Comparison of ENCODE assay signal across 2 cellular contexts in the genomic region with DNA sequence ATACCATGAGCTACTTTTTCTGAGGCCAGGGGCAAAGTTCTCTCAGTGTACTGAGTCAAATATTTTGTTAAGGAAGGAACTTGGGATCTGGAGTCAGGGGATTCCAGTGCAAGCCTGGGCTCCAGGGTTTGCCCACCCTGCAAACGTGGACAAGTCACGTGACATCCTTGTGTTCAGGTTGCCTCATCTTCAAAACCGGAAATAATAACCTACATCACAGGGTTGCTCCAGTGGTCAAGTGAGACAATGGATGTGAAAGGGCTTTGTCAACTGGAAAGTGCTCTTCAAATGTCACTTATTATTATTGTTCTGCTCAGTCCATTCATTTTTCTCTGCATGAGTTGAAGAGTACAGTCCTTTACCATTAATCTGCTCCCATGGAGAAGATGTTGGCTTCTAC.
TF ChIP-seq lines count a peak whose summit lies in the region.

No MANE protein-coding gene starts in this region.

TF ChIP-seq in HepG2, 621 proteins besides CTCF, POLR2A, EP300 and RAD21 (continues in another document):
- TF ChIP-seq, protein P1, sequence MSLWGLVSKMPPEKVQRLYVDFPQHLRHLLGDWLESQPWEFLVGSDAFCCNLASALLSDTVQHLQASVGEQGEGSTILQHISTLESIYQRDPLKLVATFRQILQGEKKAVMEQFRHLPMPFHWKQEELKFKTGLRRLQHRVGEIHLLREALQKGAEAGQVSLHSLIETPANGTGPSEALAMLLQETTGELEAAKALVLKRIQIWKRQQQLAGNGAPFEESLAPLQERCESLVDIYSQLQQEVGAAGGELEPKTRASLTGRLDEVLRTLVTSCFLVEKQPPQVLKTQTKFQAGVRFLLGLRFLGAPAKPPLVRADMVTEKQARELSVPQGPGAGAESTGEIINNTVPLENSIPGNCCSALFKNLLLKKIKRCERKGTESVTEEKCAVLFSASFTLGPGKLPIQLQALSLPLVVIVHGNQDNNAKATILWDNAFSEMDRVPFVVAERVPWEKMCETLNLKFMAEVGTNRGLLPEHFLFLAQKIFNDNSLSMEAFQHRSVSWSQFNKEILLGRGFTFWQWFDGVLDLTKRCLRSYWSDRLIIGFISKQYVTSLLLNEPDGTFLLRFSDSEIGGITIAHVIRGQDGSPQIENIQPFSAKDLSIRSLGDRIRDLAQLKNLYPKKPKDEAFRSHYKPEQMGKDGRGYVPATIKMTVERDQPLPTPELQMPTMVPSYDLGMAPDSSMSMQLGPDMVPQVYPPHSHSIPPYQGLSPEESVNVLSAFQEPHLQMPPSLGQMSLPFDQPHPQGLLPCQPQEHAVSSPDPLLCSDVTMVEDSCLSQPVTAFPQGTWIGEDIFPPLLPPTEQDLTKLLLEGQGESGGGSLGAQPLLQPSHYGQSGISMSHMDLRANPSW (CRISPR knock-in tag; IDR thresholded peaks at IDR 0.05; ENCODE audit: borderline replicate concordance) = no peak
- TF ChIP-seq, protein P2, sequence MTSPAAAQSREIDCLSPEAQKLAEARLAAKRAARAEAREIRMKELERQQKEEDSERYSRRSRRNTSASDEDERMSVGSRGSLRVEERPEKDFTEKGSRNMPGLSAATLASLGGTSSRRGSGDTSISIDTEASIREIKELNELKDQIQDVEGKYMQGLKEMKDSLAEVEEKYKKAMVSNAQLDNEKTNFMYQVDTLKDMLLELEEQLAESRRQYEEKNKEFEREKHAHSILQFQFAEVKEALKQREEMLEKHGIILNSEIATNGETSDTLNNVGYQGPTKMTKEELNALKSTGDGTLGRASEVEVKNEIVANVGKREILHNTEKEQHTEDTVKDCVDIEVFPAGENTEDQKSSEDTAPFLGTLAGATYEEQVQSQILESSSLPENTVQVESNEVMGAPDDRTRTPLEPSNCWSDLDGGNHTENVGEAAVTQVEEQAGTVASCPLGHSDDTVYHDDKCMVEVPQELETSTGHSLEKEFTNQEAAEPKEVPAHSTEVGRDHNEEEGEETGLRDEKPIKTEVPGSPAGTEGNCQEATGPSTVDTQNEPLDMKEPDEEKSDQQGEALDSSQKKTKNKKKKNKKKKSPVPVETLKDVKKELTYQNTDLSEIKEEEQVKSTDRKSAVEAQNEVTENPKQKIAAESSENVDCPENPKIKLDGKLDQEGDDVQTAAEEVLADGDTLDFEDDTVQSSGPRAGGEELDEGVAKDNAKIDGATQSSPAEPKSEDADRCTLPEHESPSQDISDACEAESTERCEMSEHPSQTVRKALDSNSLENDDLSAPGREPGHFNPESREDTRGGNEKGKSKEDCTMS (CRISPR knock-in tag; conservative IDR thresholded peaks at IDR 0.05) = no peak
- TF ChIP-seq, protein P3, sequence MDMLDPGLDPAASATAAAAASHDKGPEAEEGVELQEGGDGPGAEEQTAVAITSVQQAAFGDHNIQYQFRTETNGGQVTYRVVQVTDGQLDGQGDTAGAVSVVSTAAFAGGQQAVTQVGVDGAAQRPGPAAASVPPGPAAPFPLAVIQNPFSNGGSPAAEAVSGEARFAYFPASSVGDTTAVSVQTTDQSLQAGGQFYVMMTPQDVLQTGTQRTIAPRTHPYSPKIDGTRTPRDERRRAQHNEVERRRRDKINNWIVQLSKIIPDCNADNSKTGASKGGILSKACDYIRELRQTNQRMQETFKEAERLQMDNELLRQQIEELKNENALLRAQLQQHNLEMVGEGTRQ (IDR thresholded peaks at IDR 0.05; ENCODE audit: low read depth, low read length) = peak; percentile 46
- TF ChIP-seq, protein P3 (CRISPR knock-in tag; IDR thresholded peaks at IDR 0.05; ENCODE audit: borderline replicate concordance) = no peak
- TF ChIP-seq MAFG (CRISPR knock-in tag; IDR thresholded peaks at IDR 0.05) = no peak
- no peak for TF ChIP-seq RBAK (CRISPR knock-in tag; IDR thresholded peaks at IDR 0.05)
- TF ChIP-seq SOX5 (CRISPR knock-in tag; IDR thresholded peaks at IDR 0.05; ENCODE audit: borderline replicate concordance) = 0 out of 2 replicates have a peak, but pooled peaks have one; percentile 10
- peak; percentile 65; the same call in 1 of the 2 replicates for TF ChIP-seq RAD51 (IDR thresholded peaks at IDR 0.05; ENCODE audit: borderline replicate concordance)
- TF ChIP-seq, protein P4, sequence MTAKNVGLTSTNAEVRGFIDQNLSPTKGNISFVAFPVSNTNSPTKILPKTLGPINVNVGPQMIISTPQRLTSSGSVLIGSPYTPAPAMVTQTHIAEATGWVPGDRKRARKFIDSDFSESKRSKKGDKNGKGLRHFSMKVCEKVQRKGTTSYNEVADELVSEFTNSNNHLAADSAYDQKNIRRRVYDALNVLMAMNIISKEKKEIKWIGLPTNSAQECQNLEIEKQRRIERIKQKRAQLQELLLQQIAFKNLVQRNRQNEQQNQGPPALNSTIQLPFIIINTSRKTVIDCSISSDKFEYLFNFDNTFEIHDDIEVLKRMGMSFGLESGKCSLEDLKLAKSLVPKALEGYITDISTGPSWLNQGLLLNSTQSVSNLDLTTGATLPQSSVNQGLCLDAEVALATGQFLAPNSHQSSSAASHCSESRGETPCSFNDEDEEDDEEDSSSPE (CRISPR knock-in tag; IDR thresholded peaks at IDR 0.05) = no peak
- TF ChIP-seq GZF1 (CRISPR knock-in tag; IDR thresholded peaks at IDR 0.05) = no peak
- TF ChIP-seq SOX13 (IDR thresholded peaks at IDR 0.05) = no peak
- peak in 1 of 2 experiments; percentile 5; a peak in 1 of 4 replicates for TF ChIP-seq SOX13 (CRISPR knock-in tag; conservative IDR thresholded peaks at IDR 0.05 in 1 of 2, IDR thresholded peaks at IDR 0.05 in 1 of 2)

TF ChIP-seq in K562, 482 proteins besides CTCF, POLR2A, EP300 and RAD21:
- peak; percentile 62 for TF ChIP-seq RAD51 (IDR thresholded peaks at IDR 0.05; ENCODE audit: borderline replicate concordance, low read depth)
- TF ChIP-seq, protein P3 (CRISPR knock-in tag; IDR thresholded peaks at IDR 0.05) = peak; percentile 28; the same call in 1 of the 2 replicates
- TF ChIP-seq, protein P5, sequence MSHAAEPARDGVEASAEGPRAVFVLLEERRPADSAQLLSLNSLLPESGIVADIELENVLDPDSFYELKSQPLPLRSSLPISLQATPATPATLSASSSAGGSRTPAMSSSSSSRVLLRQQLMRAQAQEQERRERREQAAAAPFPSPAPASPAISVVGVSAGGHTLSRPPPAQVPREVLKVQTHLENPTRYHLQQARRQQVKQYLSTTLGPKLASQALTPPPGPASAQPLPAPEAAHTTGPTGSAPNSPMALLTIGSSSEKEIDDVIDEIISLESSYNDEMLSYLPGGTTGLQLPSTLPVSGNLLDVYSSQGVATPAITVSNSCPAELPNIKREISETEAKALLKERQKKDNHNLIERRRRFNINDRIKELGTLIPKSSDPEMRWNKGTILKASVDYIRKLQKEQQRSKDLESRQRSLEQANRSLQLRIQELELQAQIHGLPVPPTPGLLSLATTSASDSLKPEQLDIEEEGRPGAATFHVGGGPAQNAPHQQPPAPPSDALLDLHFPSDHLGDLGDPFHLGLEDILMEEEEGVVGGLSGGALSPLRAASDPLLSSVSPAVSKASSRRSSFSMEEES (CRISPR knock-in tag; IDR thresholded peaks at IDR 0.05) = peak; percentile 84
- no peak for TF ChIP-seq ZNF174 (CRISPR knock-in tag; IDR thresholded peaks at IDR 0.05)
- TF ChIP-seq CBFA2T2 (conservative IDR thresholded peaks at IDR 0.05) = peak; percentile 24; the same call in 1 of the 2 replicates
TF ChIP-seq in K562: peak in this region for 4.
